Comparison of ENCODE assay signal across 14 cellular contexts in genomic region chr16:24174977-24175376, GRCh38.
DNase-seq lines count a peak whose midpoint lies in the region; ATAC-seq and TF ChIP-seq lines count a peak whose summit lies in the region.
"Had no signal": no experiment of that assay in that cellular context is flagged by ENCODE, and none has a peak within 500 bp of the region (broad histone marks: within the 10 kb centered on the region; RNA-seq: fewer than 3 reads in every experiment).

No MANE protein-coding gene starts in this region.

- H3K4me3 Mint-ChIP-seq in MCF 10A (ENCODE audit: unreplicated experiment) = no peak overlapping the region
- no peak overlapping the region for H3K4me3 Mint-ChIP-seq in central memory CD8-positive, alpha-beta T cell
- no peak overlapping the region for H3K4me3 Mint-ChIP-seq in memory B cell
- no peak overlapping the region for H3K4me3 Mint-ChIP-seq in activated CD8-positive, alpha-beta T cell treated with anti-CD3 and anti-CD28 coated beads for 36 hours
- H3K4me3 Mint-ChIP-seq in natural killer cell treated with Interleukin-12 subunit alpha and Interleukin-12 subunit beta and Interleukin-15 and Interleukin-18, amount 100 ng/mL, for 72 hours = no peak overlapping the region
- H3K4me3 Mint-ChIP-seq: CD8-positive, alpha-beta memory T cell had no signal

- TF ChIP-seq CTCF in MCF 10A (IDR thresholded peaks at IDR 0.05; ENCODE audit: unreplicated experiment) (no peak), mammary epithelial cell (conservative IDR thresholded peaks at IDR 0.05 in 1 of 2, IDR thresholded peaks at IDR 0.05 in 1 of 2; ENCODE audit: extremely low read depth in 1 of 2, insufficient read depth in 1 of 2, low read depth in 1 of 2, low read length in 2 of 2) (no peak)
- no peak for TF ChIP-seq CTCF in activated CD8-positive, alpha-beta T cell treated with anti-CD3 and anti-CD28 coated beads for 36 hours (IDR thresholded peaks at IDR 0.05)

- DNase-seq in MCF 10A (ENCODE audit: unreplicated experiment) (peak; percentile 23), mammary epithelial cell (no peak), memory B cell (ENCODE audit: low spot score in 2 of 2) (no peak), HK-2 (ENCODE audit: unreplicated experiment) (no peak)
- DNase-seq in central memory CD8-positive, alpha-beta T cell (ENCODE audit: low spot score in 2 of 2) = no peak
- DNase-seq in activated CD8-positive, alpha-beta T cell treated with anti-CD3 and anti-CD28 coated beads for 36 hours = no peak
- DNase-seq in natural killer cell treated with Interleukin-12 subunit alpha and Interleukin-12 subunit beta and Interleukin-15 and Interleukin-18, amount 100 ng/mL, for 72 hours (ENCODE audit: low spot score) = no peak
- DNase-seq: Caco-2; CD8-positive, alpha-beta memory T cell; GM23248; H7 had no signal

- in situ Hi-C loops in mammary epithelial cell (cut with MboI; ENCODE audit: low sequenced_read_pairs in 2 of 2) = no loop called here

- peaks cover 7% of the 10 kb centered on the region for H3K9me3 Mint-ChIP-seq in MCF 10A (ENCODE audit: unreplicated experiment)
- no peaks in the 10 kb centered on the region for H3K9me3 Mint-ChIP-seq in central memory CD8-positive, alpha-beta T cell
- no peaks in the 10 kb centered on the region for H3K9me3 Mint-ChIP-seq in memory B cell
- no peaks in the 10 kb centered on the region for H3K9me3 Mint-ChIP-seq in activated CD8-positive, alpha-beta T cell treated with anti-CD3 and anti-CD28 coated beads for 36 hours
- H3K9me3 Mint-ChIP-seq in natural killer cell treated with Interleukin-12 subunit alpha and Interleukin-12 subunit beta and Interleukin-15 and Interleukin-18, amount 100 ng/mL, for 72 hours = no peaks in the 10 kb centered on the region
- H3K9me3 Mint-ChIP-seq: CD8-positive, alpha-beta memory T cell had no signal

- H3K9ac ChIP-seq in mammary epithelial cell (ENCODE audit: insufficient read depth, low read length) = no peak overlapping the region
- H3K9ac ChIP-seq: BLaER1, GM23248 had no signal

- H3K79me2 ChIP-seq in mammary epithelial cell (ENCODE audit: insufficient read depth, low read length) = no peaks in the 10 kb centered on the region

- H3K9me3 ChIP-seq in mammary epithelial cell (replicated peaks; ENCODE audit: insufficient read depth, low read length) = peaks cover 10% of the 10 kb centered on the region
- H3K9me3 ChIP-seq: BLaER1, Caco-2 had no signal

- H3K27me3 ChIP-seq in mammary epithelial cell (ENCODE audit: insufficient read depth, low read length) = no peaks in the 10 kb centered on the region
- H3K27me3 ChIP-seq: BLaER1 had no signal

- WGBS in mammary epithelial cell (ENCODE audit: low coverage, missing lambda C conversion rate) = 14% methylated on average over 3 of the region's 3 CpGs

- no peak overlapping the region for H3K4me3 ChIP-seq in mammary epithelial cell (replicated peaks in 1 of 3; ENCODE audit: insufficient read depth in 1 of 3, low read depth in 2 of 3, low read length in 3 of 3)
- H3K4me3 ChIP-seq: BLaER1, GM23248 had no signal

- POLR2A ChIA-PET in MCF 10A (lab: Yijun Ruan, JAX) = no interaction called here
- POLR2A ChIA-PET in activated CD8-positive, alpha-beta T cell treated with anti-CD3 and anti-CD28 coated beads for 36 hours (lab: Charles Lee) = no interaction called here

- H4K20me1 ChIP-seq in mammary epithelial cell (ENCODE audit: insufficient read depth, low read length) = no peaks in the 10 kb centered on the region
- H4K20me1 ChIP-seq: BLaER1 had no signal

- no peak for ATAC-seq in central memory CD8-positive, alpha-beta T cell (replicated peaks; ENCODE audit: extremely low read depth, poor library complexity, severe bottlenecking)
- ATAC-seq in memory B cell (ENCODE audit: low read depth) (no peak), HG03521 (IDR thresholded peaks at IDR 0.05; ENCODE audit: unreplicated experiment) (no peak)
- no peak for ATAC-seq in activated CD8-positive, alpha-beta T cell treated with anti-CD3 and anti-CD28 coated beads for 36 hours
- ATAC-seq in natural killer cell treated with Interleukin-12 subunit alpha and Interleukin-12 subunit beta and Interleukin-15 and Interleukin-18, amount 100 ng/mL, for 72 hours = no peak

- H3K4me2 ChIP-seq in mammary epithelial cell (ENCODE audit: insufficient read depth, low read depth, low read length) = no peak overlapping the region
- H3K4me2 ChIP-seq: BLaER1 had no signal

- H3K27me3 Mint-ChIP-seq in MCF 10A (ENCODE audit: insufficient read depth, unreplicated experiment) (peaks cover 22% of the 10 kb centered on the region), memory B cell (no peaks in the 10 kb centered on the region)
- no peaks in the 10 kb centered on the region for H3K27me3 Mint-ChIP-seq in central memory CD8-positive, alpha-beta T cell
- no peaks in the 10 kb centered on the region for H3K27me3 Mint-ChIP-seq in activated CD8-positive, alpha-beta T cell treated with anti-CD3 and anti-CD28 coated beads for 36 hours
- H3K27me3 Mint-ChIP-seq in natural killer cell treated with Interleukin-12 subunit alpha and Interleukin-12 subunit beta and Interleukin-15 and Interleukin-18, amount 100 ng/mL, for 72 hours = no peaks in the 10 kb centered on the region

- H3K36me3 Mint-ChIP-seq in MCF 10A (ENCODE audit: insufficient read depth, unreplicated experiment) = no peaks in the 10 kb centered on the region
- H3K36me3 Mint-ChIP-seq in central memory CD8-positive, alpha-beta T cell (ENCODE audit: insufficient read depth) = peaks cover 53% of the 10 kb centered on the region
- peaks cover 53% of the 10 kb centered on the region for H3K36me3 Mint-ChIP-seq in memory B cell
- peaks cover 39% of the 10 kb centered on the region for H3K36me3 Mint-ChIP-seq in activated CD8-positive, alpha-beta T cell treated with anti-CD3 and anti-CD28 coated beads for 36 hours (ENCODE audit: low read depth)
- H3K36me3 Mint-ChIP-seq in natural killer cell treated with Interleukin-12 subunit alpha and Interleukin-12 subunit beta and Interleukin-15 and Interleukin-18, amount 100 ng/mL, for 72 hours = peaks cover 27% of the 10 kb centered on the region

- BruUV-seq in MCF 10A (replicated peaks; lab: Mats Ljungman, UMichigan) = no TSS peak
- no TSS peak for BruUV-seq in mammary epithelial cell (replicated peaks; lab: Mats Ljungman, UMichigan)

- intact Hi-C loops in MCF 10A (cut with micrococcal nuclease) = no loop called here
- intact Hi-C loops in mammary epithelial cell (cut with micrococcal nuclease) = no loop called here
- intact Hi-C loops in activated CD8-positive, alpha-beta T cell treated with anti-CD3 and anti-CD28 coated beads for 36 hours (cut with micrococcal nuclease) = no loop called here

- no peaks in the 10 kb centered on the region for H3K4me1 Mint-ChIP-seq in MCF 10A (ENCODE audit: insufficient read depth, unreplicated experiment)
- peaks cover 18% of the 10 kb centered on the region for H3K4me1 Mint-ChIP-seq in central memory CD8-positive, alpha-beta T cell
- peaks cover 5% of the 10 kb centered on the region for H3K4me1 Mint-ChIP-seq in memory B cell
- H3K4me1 Mint-ChIP-seq in activated CD8-positive, alpha-beta T cell treated with anti-CD3 and anti-CD28 coated beads for 36 hours (ENCODE audit: low read depth) = no peaks in the 10 kb centered on the region
- H3K4me1 Mint-ChIP-seq in natural killer cell treated with Interleukin-12 subunit alpha and Interleukin-12 subunit beta and Interleukin-15 and Interleukin-18, amount 100 ng/mL, for 72 hours (ENCODE audit: low read depth in 2 of 2) = no peaks in the 10 kb centered on the region

- CTCF ChIA-PET in MCF 10A (lab: Yijun Ruan, JAX) (interaction anchor here (1.3 kb wide), 1 partner anchor 104 kb away, joined by 4 read pairs; no protein-coding TSS in a partner anchor), mammary epithelial cell (lab: Charles Lee; ENCODE audit: low non-redundant PET) (no interaction called here)
- CTCF ChIA-PET in activated CD8-positive, alpha-beta T cell treated with anti-CD3 and anti-CD28 coated beads for 36 hours (lab: Charles Lee) = no interaction called here

- H2AFZ ChIP-seq in mammary epithelial cell (ENCODE audit: low read depth, low read length) = no peak overlapping the region
- H2AFZ ChIP-seq: GM23248 had no signal

- no peak overlapping the region for H3K27ac ChIP-seq in mammary epithelial cell (ENCODE audit: insufficient read depth, low read depth, low read length)
- H3K27ac ChIP-seq: 22Rv1, BLaER1, GM23248 had no signal

- no peak overlapping the region for H3K27ac Mint-ChIP-seq in MCF 10A (ENCODE audit: low read depth, unreplicated experiment)
- peak overlapping the region; percentile 3 for H3K27ac Mint-ChIP-seq in central memory CD8-positive, alpha-beta T cell (ENCODE audit: low read depth)
- H3K27ac Mint-ChIP-seq in memory B cell = peak overlapping the region; percentile 85
- H3K27ac Mint-ChIP-seq in activated CD8-positive, alpha-beta T cell treated with anti-CD3 and anti-CD28 coated beads for 36 hours = no peak overlapping the region
- no peak overlapping the region for H3K27ac Mint-ChIP-seq in natural killer cell treated with Interleukin-12 subunit alpha and Interleukin-12 subunit beta and Interleukin-15 and Interleukin-18, amount 100 ng/mL, for 72 hours

- dilution Hi-C loops in mammary epithelial cell (cut with HindIII; ENCODE audit: low sequenced_read_pairs) = no loop called here

- H3K36me3 ChIP-seq in mammary epithelial cell (ENCODE audit: insufficient read depth, low read length) = no peaks in the 10 kb centered on the region
- H3K36me3 ChIP-seq: BLaER1 had no signal

- H3K4me1 ChIP-seq in mammary epithelial cell (ENCODE audit: insufficient read depth, low read length) = no peaks in the 10 kb centered on the region
- H3K4me1 ChIP-seq: Caco-2 had no signal

Comparison
In these comparisons a context has a peak if more than half of its experiments do, and no peak if none do; other contexts are left out.
1. H3K27ac Mint-ChIP-seq: peak in central memory CD8-positive, alpha-beta T cell (single experiment) and memory B cell (single experiment); none in MCF 10A (single experiment), activated CD8-positive, alpha-beta T cell treated with anti-CD3 and anti-CD28 coated beads for 36 hours (single experiment) and natural killer cell treated with Interleukin-12 subunit alpha and Interleukin-12 subunit beta and Interleukin-15 and Interleukin-18, amount 100 ng/mL, for 72 hours (0 of 2).